In genomic region chr1:19044975-19045831, GRCh38 we compare ENCODE assay signal across 15 cellular contexts.
DNase-seq lines count a peak whose midpoint lies in the region; TF ChIP-seq lines count a peak whose summit lies in the region.
"Had no signal": no experiment of that assay in that cellular context is flagged by ENCODE, and none has a peak within 500 bp of the region (broad histone marks: within the 10 kb centered on the region; RNA-seq: fewer than 3 reads in every experiment).

No MANE protein-coding gene starts in this region.

- TF ChIP-seq POLR2A in esophagus muscularis mucosa (IDR thresholded peaks at IDR 0.05; ENCODE audit: low read depth), result no peak

- DNase-seq in COLO829 (ENCODE audit: low spot score) (peak; percentile 76), T1000 (lab: John Stamatoyannopoulos, UW) (peak; percentile 52), hippocampal formation (lab: John Stamatoyannopoulos, UW) (peak; percentile 45 to 78), progenitor cell of endocrine pancreas (ENCODE audit: low spot score, unreplicated experiment) (no peak), GM10248 (ENCODE audit: extremely low spot score) (no peak), esophagus muscularis mucosa (ENCODE audit: extremely low spot score) (no peak), NK-92 (lab: John Stamatoyannopoulos, UW; ENCODE audit: unreplicated experiment) (no peak), 8988T (no peak)
- DNase-seq: NCI-H1105 treated with DMSO at 0.1 percent for 48 hours; NCI-H748 treated with DMSO at 0.1 percent for 48 hours; stimulated activated CD4-positive, alpha-beta T cell treated with anti-CD3 and anti-CD28 coated beads, Interleukin-4, amount 100 ng/mL, for 4 hours; SW 1271 had no signal

- H3K4me3 Mint-ChIP-seq in progenitor cell of endocrine pancreas (ENCODE audit: low read depth), result no peak overlapping the region

- TF ChIP-seq CTCF in progenitor cell of endocrine pancreas (IDR thresholded peaks at IDR 0.05; ENCODE audit: unreplicated experiment), result no peak
- TF ChIP-seq CTCF in GM10248 (IDR thresholded peaks at IDR 0.05; ENCODE audit: control extremely low read depth, extremely low read depth, low read depth, missing control alignments), result no peak
- TF ChIP-seq CTCF in esophagus muscularis mucosa (IDR thresholded peaks at IDR 0.05), result no peak

- H3K9me3 Mint-ChIP-seq in progenitor cell of endocrine pancreas (ENCODE audit: low read depth), result no peaks in the 10 kb centered on the region

- peak overlapping the region; percentile 31 for H3K27ac Mint-ChIP-seq in progenitor cell of endocrine pancreas

- peaks cover 0 to 49% (median 3%) of the 10 kb centered on the region in 4 donors for H3K27me3 ChIP-seq in esophagus muscularis mucosa
- H3K27me3 ChIP-seq: ovary had no signal

- H3K4me3 ChIP-seq in esophagus muscularis mucosa, result no peak overlapping the region
- H3K4me3 ChIP-seq: ovary, transverse colon had no signal

- no peaks in the 10 kb centered on the region for H3K36me3 ChIP-seq in esophagus muscularis mucosa
- H3K36me3 ChIP-seq: ovary, transverse colon had no signal

- 84% methylated on average over 20 of the region's 24 CpGs for WGBS in esophagus muscularis mucosa

- CTCF ChIA-PET in GM10248 (lab: Yijun Ruan, JAX), result interaction anchor here (1.3 kb wide), 1 partner anchor 20 kb away, joined by 3 read pairs; no protein-coding TSS in a partner anchor

- H3K27ac ChIP-seq in esophagus muscularis mucosa (replicated peaks in 1 of 4), result no peak overlapping the region
- H3K27ac ChIP-seq: epithelial cell of prostate, ovary, transverse colon had no signal

- H3K36me3 Mint-ChIP-seq in progenitor cell of endocrine pancreas (ENCODE audit: insufficient read depth), result no peaks in the 10 kb centered on the region

- H3K4me1 Mint-ChIP-seq in progenitor cell of endocrine pancreas (ENCODE audit: low read depth), result peaks cover 8% of the 10 kb centered on the region

- POLR2A ChIA-PET in GM10248 (lab: Yijun Ruan, JAX), result no interaction called here

- no peaks in the 10 kb centered on the region for H3K4me1 ChIP-seq in esophagus muscularis mucosa

- intact Hi-C loops in esophagus muscularis mucosa (cut with DNase I), result no loop called here

- no peaks in the 10 kb centered on the region for H3K9me3 ChIP-seq in esophagus muscularis mucosa
- H3K9me3 ChIP-seq: ovary, transverse colon had no signal

- H3K27me3 Mint-ChIP-seq in progenitor cell of endocrine pancreas, result peaks cover 10% of the 10 kb centered on the region

- no peak for TF ChIP-seq EP300 in esophagus muscularis mucosa (IDR thresholded peaks at IDR 0.05)

Comparison
In these comparisons a context has a peak if more than half of its experiments do, and no peak if none do; other contexts are left out.
1. DNase-seq: peak in COLO829 (single experiment), T1000 (single experiment) and hippocampal formation (2 of 2); none in progenitor cell of endocrine pancreas (single experiment), GM10248 (single experiment), esophagus muscularis mucosa (single experiment), NK-92 (single experiment) and 8988T (single experiment).